In the genomic region with DNA sequence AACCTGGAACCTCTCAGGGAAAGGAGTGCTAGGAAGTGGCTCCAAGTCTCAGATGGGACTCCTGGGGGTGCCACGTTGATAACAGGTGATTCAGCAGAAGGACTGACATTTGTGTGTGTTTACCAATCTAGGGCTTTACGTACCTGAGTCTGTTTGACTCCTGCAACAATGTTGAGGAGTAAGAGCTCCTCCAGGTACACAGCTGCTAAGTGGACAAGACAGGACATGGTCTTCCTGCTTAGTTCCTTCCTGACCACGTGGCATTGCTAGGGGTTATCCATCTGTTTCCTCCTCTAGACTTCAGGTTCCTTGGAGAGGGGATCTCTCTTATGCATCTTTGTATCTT, we compare ENCODE assay signal across 1 cellular context.
TF ChIP-seq lines count a peak whose summit lies in the region.

No MANE protein-coding gene starts in this region.

TF ChIP-seq in GM23338, 12 proteins besides CTCF, POLR2A, EP300 and RAD21 (continued from another document):
- TF ChIP-seq, protein P1, sequence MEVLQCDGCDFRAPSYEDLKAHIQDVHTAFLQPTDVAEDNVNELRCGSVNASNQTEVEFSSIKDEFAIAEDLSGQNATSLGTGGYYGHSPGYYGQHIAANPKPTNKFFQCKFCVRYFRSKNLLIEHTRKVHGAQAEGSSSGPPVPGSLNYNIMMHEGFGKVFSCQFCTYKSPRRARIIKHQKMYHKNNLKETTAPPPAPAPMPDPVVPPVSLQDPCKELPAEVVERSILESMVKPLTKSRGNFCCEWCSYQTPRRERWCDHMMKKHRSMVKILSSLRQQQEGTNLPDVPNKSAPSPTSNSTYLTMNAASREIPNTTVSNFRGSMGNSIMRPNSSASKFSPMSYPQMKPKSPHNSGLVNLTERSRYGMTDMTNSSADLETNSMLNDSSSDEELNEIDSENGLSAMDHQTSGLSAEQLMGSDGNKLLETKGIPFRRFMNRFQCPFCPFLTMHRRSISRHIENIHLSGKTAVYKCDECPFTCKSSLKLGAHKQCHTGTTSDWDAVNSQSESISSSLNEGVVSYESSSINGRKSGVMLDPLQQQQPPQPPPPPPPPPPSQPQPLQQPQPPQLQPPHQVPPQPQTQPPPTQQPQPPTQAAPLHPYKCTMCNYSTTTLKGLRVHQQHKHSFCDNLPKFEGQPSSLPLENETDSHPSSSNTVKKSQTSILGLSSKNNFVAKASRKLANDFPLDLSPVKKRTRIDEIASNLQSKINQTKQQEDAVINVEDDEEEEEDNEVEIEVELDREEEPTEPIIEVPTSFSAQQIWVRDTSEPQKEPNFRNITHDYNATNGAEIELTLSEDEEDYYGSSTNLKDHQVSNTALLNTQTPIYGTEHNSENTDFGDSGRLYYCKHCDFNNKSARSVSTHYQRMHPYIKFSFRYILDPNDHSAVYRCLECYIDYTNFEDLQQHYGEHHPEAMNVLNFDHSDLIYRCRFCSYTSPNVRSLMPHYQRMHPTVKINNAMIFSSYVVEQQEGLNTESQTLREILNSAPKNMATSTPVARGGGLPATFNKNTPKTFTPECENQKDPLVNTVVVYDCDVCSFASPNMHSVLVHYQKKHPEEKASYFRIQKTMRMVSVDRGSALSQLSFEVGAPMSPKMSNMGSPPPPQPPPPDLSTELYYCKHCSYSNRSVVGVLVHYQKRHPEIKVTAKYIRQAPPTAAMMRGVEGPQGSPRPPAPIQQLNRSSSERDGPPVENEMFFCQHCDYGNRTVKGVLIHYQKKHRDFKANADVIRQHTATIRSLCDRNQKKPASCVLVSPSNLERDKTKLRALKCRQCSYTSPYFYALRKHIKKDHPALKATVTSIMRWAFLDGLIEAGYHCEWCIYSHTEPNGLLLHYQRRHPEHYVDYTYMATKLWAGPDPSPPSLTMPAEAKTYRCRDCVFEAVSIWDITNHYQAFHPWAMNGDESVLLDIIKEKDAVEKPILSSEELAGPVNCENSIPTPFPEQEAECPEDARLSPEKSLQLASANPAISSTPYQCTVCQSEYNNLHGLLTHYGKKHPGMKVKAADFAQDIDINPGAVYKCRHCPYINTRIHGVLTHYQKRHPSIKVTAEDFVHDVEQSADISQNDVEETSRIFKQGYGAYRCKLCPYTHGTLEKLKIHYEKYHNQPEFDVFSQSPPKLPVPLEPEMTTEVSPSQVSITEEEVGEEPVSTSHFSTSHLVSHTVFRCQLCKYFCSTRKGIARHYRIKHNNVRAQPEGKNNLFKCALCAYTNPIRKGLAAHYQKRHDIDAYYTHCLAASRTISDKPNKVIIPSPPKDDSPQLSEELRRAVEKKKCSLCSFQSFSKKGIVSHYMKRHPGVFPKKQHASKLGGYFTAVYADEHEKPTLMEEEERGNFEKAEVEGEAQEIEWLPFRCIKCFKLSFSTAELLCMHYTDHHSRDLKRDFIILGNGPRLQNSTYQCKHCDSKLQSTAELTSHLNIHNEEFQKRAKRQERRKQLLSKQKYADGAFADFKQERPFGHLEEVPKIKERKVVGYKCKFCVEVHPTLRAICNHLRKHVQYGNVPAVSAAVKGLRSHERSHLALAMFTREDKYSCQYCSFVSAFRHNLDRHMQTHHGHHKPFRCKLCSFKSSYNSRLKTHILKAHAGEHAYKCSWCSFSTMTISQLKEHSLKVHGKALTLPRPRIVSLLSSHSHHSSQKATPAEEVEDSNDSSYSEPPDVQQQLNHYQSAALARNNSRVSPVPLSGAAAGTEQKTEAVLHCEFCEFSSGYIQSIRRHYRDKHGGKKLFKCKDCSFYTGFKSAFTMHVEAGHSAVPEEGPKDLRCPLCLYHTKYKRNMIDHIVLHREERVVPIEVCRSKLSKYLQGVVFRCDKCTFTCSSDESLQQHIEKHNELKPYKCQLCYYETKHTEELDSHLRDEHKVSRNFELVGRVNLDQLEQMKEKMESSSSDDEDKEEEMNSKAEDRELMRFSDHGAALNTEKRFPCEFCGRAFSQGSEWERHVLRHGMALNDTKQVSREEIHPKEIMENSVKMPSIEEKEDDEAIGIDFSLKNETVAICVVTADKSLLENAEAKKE (CRISPR knock-in tag; IDR thresholded peaks at IDR 0.05): no peak
- TF ChIP-seq ZNF331 (CRISPR knock-in tag; IDR thresholded peaks at IDR 0.05; ENCODE audit: low read depth) (no peak), STAT1 (IDR thresholded peaks at IDR 0.05; ENCODE audit: unreplicated experiment) (no peak), JUNB (IDR thresholded peaks at IDR 0.05; ENCODE audit: unreplicated experiment) (no peak), EZH2phosphoT487 (IDR thresholded peaks at IDR 0.05; ENCODE audit: unreplicated experiment) (no peak), POLR2AphosphoS5 (IDR thresholded peaks at IDR 0.05; ENCODE audit: low read depth) (no peak), CREB1 (CRISPR knock-in tag; IDR thresholded peaks at IDR 0.05; ENCODE audit: low read depth) (no peak), ETS1 (IDR thresholded peaks at IDR 0.05) (no peak), NANOG (IDR thresholded peaks at IDR 0.05; ENCODE audit: borderline replicate concordance) (no peak)
- TF ChIP-seq, protein P2, sequence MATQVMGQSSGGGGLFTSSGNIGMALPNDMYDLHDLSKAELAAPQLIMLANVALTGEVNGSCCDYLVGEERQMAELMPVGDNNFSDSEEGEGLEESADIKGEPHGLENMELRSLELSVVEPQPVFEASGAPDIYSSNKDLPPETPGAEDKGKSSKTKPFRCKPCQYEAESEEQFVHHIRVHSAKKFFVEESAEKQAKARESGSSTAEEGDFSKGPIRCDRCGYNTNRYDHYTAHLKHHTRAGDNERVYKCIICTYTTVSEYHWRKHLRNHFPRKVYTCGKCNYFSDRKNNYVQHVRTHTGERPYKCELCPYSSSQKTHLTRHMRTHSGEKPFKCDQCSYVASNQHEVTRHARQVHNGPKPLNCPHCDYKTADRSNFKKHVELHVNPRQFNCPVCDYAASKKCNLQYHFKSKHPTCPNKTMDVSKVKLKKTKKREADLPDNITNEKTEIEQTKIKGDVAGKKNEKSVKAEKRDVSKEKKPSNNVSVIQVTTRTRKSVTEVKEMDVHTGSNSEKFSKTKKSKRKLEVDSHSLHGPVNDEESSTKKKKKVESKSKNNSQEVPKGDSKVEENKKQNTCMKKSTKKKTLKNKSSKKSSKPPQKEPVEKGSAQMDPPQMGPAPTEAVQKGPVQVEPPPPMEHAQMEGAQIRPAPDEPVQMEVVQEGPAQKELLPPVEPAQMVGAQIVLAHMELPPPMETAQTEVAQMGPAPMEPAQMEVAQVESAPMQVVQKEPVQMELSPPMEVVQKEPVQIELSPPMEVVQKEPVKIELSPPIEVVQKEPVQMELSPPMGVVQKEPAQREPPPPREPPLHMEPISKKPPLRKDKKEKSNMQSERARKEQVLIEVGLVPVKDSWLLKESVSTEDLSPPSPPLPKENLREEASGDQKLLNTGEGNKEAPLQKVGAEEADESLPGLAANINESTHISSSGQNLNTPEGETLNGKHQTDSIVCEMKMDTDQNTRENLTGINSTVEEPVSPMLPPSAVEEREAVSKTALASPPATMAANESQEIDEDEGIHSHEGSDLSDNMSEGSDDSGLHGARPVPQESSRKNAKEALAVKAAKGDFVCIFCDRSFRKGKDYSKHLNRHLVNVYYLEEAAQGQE (IDR thresholded peaks at IDR 0.05; ENCODE audit: unreplicated experiment): no peak
